In genomic region chr20:20782221-20782620, GRCh38 we compare ENCODE assay signal across 1 cellular context.
TF ChIP-seq lines count a peak whose summit lies in the region.

No MANE protein-coding gene starts in this region.

TF ChIP-seq in WTC11, 78 proteins besides CTCF, POLR2A, EP300 and RAD21 (continued from another document):
- TF ChIP-seq, protein P1, sequence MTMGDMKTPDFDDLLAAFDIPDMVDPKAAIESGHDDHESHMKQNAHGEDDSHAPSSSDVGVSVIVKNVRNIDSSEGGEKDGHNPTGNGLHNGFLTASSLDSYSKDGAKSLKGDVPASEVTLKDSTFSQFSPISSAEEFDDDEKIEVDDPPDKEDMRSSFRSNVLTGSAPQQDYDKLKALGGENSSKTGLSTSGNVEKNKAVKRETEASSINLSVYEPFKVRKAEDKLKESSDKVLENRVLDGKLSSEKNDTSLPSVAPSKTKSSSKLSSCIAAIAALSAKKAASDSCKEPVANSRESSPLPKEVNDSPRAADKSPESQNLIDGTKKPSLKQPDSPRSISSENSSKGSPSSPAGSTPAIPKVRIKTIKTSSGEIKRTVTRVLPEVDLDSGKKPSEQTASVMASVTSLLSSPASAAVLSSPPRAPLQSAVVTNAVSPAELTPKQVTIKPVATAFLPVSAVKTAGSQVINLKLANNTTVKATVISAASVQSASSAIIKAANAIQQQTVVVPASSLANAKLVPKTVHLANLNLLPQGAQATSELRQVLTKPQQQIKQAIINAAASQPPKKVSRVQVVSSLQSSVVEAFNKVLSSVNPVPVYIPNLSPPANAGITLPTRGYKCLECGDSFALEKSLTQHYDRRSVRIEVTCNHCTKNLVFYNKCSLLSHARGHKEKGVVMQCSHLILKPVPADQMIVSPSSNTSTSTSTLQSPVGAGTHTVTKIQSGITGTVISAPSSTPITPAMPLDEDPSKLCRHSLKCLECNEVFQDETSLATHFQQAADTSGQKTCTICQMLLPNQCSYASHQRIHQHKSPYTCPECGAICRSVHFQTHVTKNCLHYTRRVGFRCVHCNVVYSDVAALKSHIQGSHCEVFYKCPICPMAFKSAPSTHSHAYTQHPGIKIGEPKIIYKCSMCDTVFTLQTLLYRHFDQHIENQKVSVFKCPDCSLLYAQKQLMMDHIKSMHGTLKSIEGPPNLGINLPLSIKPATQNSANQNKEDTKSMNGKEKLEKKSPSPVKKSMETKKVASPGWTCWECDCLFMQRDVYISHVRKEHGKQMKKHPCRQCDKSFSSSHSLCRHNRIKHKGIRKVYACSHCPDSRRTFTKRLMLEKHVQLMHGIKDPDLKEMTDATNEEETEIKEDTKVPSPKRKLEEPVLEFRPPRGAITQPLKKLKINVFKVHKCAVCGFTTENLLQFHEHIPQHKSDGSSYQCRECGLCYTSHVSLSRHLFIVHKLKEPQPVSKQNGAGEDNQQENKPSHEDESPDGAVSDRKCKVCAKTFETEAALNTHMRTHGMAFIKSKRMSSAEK (CRISPR knock-in tag; IDR thresholded peaks at IDR 0.05; ENCODE audit: borderline replicate concordance), result no peak
- TF ChIP-seq NFATC4 (CRISPR knock-in tag; IDR thresholded peaks at IDR 0.05) (no peak), ZNF281 (CRISPR knock-in tag; IDR thresholded peaks at IDR 0.05) (no peak), ZNF671 (CRISPR knock-in tag; IDR thresholded peaks at IDR 0.05) (no peak), MYBL2 (CRISPR knock-in tag; IDR thresholded peaks at IDR 0.05) (no peak), FOXP4 (CRISPR knock-in tag; IDR thresholded peaks at IDR 0.05) (no peak), JAZF1 (CRISPR knock-in tag; IDR thresholded peaks at IDR 0.05) (no peak), ATF2 (CRISPR knock-in tag; IDR thresholded peaks at IDR 0.05; ENCODE audit: borderline replicate concordance, low read depth) (no peak), ZNF219 (CRISPR knock-in tag; IDR thresholded peaks at IDR 0.05; ENCODE audit: borderline replicate concordance) (no peak), STAT6 (CRISPR knock-in tag; conservative IDR thresholded peaks at IDR 0.05; ENCODE audit: low read depth) (no peak)
